Comparison of ENCODE assay signal across 1 cellular context in the genomic region with DNA sequence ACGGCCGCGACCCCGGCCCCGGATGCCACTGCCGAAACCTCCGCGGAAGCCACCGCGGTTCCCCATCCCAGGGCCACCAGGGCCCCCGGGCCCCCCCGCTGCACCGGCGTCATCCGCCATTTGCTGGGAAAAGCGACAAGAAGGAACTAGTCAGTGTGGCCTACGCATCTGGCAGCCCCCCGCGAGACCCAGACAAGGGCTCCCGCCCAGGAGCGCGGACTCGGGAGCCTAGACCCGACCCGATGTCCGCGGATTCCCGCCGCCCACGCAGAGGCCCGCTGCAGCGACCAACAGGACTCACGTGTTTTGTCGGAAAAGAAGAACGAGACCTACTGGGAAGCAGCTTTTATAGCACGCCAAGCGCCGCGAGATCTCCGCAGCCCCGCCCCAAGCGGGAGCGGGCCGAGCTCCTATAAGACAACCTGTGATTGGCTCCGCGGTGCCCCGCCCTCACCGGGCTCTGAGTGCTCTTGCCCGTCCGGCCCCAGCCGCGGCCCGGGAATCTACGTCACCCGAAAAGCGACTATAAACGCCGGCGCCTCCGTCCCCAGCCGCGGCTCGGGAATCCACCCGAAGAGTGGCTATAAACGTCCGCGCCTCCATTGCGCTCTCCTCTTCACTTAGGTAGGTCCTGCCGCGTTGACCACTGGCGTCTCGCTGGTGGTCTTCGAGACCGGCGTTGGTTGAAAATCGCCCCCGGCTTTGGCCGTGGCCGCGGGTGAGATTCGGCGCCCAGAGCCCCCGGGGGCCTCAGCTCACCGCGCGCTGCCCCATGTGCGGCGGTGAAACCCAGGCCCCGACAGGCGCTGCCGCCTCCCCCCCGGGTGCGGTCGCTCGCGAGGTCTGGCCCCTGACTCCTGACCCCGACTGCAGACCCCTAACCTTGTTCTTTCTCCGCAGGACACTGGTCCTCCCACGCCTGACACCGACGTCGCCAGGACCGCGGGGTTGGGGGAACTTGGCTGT.
A peak's percentile ranks its signal among the peaks of the same experiment; 100 is the strongest.
TF ChIP-seq lines count a peak whose summit lies in the region.

A gene (minus strand): TSS at position 321 of the 966 bp plus-strand sequence. CDS start 201 bp downstream, at position 120.

TF ChIP-seq in HepG2, 621 proteins besides CTCF, POLR2A, EP300 and RAD21 (continued from another document):
- TF ChIP-seq, protein P1, sequence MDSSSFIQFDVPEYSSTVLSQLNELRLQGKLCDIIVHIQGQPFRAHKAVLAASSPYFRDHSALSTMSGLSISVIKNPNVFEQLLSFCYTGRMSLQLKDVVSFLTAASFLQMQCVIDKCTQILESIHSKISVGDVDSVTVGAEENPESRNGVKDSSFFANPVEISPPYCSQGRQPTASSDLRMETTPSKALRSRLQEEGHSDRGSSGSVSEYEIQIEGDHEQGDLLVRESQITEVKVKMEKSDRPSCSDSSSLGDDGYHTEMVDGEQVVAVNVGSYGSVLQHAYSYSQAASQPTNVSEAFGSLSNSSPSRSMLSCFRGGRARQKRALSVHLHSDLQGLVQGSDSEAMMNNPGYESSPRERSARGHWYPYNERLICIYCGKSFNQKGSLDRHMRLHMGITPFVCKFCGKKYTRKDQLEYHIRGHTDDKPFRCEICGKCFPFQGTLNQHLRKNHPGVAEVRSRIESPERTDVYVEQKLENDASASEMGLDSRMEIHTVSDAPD (CRISPR knock-in tag; IDR thresholded peaks at IDR 0.05), result no peak
- TF ChIP-seq SMARCE1 (IDR thresholded peaks at IDR 0.05; ENCODE audit: borderline replicate concordance) (no peak), ERF (CRISPR knock-in tag; IDR thresholded peaks at IDR 0.05) (peak; percentile 59; the same call in 1 of the 2 replicates), NFIC (IDR thresholded peaks at IDR 0.05; ENCODE audit: low read length) (peak; percentile 68), SATB2 (CRISPR knock-in tag; IDR thresholded peaks at IDR 0.05) (0 out of 2 replicates have a peak, but pooled peaks have one; percentile 75), ZNF644 (CRISPR knock-in tag; IDR thresholded peaks at IDR 0.05; ENCODE audit: low read depth) (no peak), ZBTB42 (CRISPR knock-in tag; IDR thresholded peaks at IDR 0.05) (peak; percentile 57; the same call in 1 of the 2 replicates), PITX1 (CRISPR knock-in tag; IDR thresholded peaks at IDR 0.05) (peak; percentile 61), ZNF629 (CRISPR knock-in tag; conservative IDR thresholded peaks at IDR 0.05) (0 out of 2 replicates have a peak, but pooled peaks have one; percentile 7), SMC3 (IDR thresholded peaks at IDR 0.05; ENCODE audit: low read length) (no peak), NCOA5 (CRISPR knock-in tag; IDR thresholded peaks at IDR 0.05) (no peak), HNRNPLL (IDR thresholded peaks at IDR 0.05; ENCODE audit: low read depth, low read length, poor library complexity, severe bottlenecking) (peak; percentile 61), TOPORS (CRISPR knock-in tag; IDR thresholded peaks at IDR 0.05) (no peak; the same call in 1 of the 2 replicates), RFXAP (CRISPR knock-in tag; IDR thresholded peaks at IDR 0.05; ENCODE audit: borderline replicate concordance) (peak; percentile 56; the same call in 1 of the 2 replicates), NFYC (CRISPR knock-in tag; IDR thresholded peaks at IDR 0.05) (peak; percentile 93), PRMT3 (CRISPR knock-in tag; IDR thresholded peaks at IDR 0.05; ENCODE audit: borderline replicate concordance, low read depth) (peak; percentile 64; the same call in 1 of the 2 replicates), ZSCAN25 (CRISPR knock-in tag; IDR thresholded peaks at IDR 0.05) (peak; percentile 69; the same call in 1 of the 2 replicates), KLF13 (CRISPR knock-in tag; IDR thresholded peaks at IDR 0.05) (no peak), ZNF121 (CRISPR knock-in tag; IDR thresholded peaks at IDR 0.05) (0 out of 2 replicates have a peak, but pooled peaks have one; percentile 14), ZNF619 (CRISPR knock-in tag; IDR thresholded peaks at IDR 0.05) (no peak), BORCS8-MEF2B (CRISPR knock-in tag; IDR thresholded peaks at IDR 0.05) (no peak), KDM3A (CRISPR knock-in tag; IDR thresholded peaks at IDR 0.05; ENCODE audit: low read depth) (0 out of 2 replicates have a peak, but pooled peaks have one; percentile 21), POLR2AphosphoS2 (IDR thresholded peaks at IDR 0.05; ENCODE audit: low read depth, low read length) (peak; percentile 95), NAIF1 (CRISPR knock-in tag; IDR thresholded peaks at IDR 0.05; ENCODE audit: borderline replicate concordance) (no peak; the same call in 1 of the 2 replicates), RARG (CRISPR knock-in tag; IDR thresholded peaks at IDR 0.05; ENCODE audit: low read depth) (no peak), FLYWCH1 (CRISPR knock-in tag; IDR thresholded peaks at IDR 0.05) (no peak), U2AF1 (optimal IDR thresholded peaks at IDR 0.05; ENCODE audit: low read depth, low read length) (no peak)
- TF ChIP-seq, protein P2, sequence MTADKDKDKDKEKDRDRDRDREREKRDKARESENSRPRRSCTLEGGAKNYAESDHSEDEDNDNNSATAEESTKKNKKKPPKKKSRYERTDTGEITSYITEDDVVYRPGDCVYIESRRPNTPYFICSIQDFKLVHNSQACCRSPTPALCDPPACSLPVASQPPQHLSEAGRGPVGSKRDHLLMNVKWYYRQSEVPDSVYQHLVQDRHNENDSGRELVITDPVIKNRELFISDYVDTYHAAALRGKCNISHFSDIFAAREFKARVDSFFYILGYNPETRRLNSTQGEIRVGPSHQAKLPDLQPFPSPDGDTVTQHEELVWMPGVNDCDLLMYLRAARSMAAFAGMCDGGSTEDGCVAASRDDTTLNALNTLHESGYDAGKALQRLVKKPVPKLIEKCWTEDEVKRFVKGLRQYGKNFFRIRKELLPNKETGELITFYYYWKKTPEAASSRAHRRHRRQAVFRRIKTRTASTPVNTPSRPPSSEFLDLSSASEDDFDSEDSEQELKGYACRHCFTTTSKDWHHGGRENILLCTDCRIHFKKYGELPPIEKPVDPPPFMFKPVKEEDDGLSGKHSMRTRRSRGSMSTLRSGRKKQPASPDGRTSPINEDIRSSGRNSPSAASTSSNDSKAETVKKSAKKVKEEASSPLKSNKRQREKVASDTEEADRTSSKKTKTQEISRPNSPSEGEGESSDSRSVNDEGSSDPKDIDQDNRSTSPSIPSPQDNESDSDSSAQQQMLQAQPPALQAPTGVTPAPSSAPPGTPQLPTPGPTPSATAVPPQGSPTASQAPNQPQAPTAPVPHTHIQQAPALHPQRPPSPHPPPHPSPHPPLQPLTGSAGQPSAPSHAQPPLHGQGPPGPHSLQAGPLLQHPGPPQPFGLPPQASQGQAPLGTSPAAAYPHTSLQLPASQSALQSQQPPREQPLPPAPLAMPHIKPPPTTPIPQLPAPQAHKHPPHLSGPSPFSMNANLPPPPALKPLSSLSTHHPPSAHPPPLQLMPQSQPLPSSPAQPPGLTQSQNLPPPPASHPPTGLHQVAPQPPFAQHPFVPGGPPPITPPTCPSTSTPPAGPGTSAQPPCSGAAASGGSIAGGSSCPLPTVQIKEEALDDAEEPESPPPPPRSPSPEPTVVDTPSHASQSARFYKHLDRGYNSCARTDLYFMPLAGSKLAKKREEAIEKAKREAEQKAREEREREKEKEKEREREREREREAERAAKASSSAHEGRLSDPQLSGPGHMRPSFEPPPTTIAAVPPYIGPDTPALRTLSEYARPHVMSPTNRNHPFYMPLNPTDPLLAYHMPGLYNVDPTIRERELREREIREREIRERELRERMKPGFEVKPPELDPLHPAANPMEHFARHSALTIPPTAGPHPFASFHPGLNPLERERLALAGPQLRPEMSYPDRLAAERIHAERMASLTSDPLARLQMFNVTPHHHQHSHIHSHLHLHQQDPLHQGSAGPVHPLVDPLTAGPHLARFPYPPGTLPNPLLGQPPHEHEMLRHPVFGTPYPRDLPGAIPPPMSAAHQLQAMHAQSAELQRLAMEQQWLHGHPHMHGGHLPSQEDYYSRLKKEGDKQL (CRISPR knock-in tag; IDR thresholded peaks at IDR 0.05; ENCODE audit: low read depth), result no peak
- TF ChIP-seq, protein P3, sequence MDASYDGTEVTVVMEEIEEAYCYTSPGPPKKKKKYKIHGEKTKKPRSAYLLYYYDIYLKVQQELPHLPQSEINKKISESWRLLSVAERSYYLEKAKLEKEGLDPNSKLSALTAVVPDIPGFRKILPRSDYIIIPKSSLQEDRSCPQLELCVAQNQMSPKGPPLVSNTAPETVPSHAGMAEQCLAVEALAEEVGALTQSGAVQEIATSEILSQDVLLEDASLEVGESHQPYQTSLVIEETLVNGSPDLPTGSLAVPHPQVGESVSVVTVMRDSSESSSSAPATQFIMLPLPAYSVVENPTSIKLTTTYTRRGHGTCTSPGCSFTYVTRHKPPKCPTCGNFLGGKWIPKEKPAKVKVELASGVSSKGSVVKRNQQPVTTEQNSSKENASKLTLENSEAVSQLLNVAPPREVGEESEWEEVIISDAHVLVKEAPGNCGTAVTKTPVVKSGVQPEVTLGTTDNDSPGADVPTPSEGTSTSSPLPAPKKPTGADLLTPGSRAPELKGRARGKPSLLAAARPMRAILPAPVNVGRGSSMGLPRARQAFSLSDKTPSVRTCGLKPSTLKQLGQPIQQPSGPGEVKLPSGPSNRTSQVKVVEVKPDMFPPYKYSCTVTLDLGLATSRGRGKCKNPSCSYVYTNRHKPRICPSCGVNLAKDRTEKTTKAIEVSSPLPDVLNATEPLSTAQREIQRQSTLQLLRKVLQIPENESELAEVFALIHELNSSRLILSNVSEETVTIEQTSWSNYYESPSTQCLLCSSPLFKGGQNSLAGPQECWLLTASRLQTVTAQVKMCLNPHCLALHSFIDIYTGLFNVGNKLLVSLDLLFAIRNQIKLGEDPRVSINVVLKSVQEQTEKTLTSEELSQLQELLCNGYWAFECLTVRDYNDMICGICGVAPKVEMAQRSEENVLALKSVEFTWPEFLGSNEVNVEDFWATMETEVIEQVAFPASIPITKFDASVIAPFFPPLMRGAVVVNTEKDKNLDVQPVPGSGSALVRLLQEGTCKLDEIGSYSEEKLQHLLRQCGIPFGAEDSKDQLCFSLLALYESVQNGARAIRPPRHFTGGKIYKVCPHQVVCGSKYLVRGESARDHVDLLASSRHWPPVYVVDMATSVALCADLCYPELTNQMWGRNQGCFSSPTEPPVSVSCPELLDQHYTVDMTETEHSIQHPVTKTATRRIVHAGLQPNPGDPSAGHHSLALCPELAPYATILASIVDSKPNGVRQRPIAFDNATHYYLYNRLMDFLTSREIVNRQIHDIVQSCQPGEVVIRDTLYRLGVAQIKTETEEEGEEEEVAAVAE (CRISPR knock-in tag; IDR thresholded peaks at IDR 0.05; ENCODE audit: borderline replicate concordance), result peak; percentile 100
- TF ChIP-seq, protein P4, sequence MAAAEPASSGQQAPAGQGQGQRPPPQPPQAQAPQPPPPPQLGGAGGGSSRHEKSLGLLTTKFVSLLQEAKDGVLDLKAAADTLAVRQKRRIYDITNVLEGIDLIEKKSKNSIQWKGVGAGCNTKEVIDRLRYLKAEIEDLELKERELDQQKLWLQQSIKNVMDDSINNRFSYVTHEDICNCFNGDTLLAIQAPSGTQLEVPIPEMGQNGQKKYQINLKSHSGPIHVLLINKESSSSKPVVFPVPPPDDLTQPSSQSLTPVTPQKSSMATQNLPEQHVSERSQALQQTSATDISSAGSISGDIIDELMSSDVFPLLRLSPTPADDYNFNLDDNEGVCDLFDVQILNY (CRISPR knock-in tag; conservative IDR thresholded peaks at IDR 0.05), result peak; percentile 74; the same call in 1 of the 2 replicates
- TF ChIP-seq, protein P5, sequence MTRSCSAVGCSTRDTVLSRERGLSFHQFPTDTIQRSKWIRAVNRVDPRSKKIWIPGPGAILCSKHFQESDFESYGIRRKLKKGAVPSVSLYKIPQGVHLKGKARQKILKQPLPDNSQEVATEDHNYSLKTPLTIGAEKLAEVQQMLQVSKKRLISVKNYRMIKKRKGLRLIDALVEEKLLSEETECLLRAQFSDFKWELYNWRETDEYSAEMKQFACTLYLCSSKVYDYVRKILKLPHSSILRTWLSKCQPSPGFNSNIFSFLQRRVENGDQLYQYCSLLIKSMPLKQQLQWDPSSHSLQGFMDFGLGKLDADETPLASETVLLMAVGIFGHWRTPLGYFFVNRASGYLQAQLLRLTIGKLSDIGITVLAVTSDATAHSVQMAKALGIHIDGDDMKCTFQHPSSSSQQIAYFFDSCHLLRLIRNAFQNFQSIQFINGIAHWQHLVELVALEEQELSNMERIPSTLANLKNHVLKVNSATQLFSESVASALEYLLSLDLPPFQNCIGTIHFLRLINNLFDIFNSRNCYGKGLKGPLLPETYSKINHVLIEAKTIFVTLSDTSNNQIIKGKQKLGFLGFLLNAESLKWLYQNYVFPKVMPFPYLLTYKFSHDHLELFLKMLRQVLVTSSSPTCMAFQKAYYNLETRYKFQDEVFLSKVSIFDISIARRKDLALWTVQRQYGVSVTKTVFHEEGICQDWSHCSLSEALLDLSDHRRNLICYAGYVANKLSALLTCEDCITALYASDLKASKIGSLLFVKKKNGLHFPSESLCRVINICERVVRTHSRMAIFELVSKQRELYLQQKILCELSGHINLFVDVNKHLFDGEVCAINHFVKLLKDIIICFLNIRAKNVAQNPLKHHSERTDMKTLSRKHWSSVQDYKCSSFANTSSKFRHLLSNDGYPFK (CRISPR knock-in tag; IDR thresholded peaks at IDR 0.05; ENCODE audit: borderline replicate concordance), result peak; percentile 84
